1 cellular context compared by ENCODE assay signal in the genomic region with DNA sequence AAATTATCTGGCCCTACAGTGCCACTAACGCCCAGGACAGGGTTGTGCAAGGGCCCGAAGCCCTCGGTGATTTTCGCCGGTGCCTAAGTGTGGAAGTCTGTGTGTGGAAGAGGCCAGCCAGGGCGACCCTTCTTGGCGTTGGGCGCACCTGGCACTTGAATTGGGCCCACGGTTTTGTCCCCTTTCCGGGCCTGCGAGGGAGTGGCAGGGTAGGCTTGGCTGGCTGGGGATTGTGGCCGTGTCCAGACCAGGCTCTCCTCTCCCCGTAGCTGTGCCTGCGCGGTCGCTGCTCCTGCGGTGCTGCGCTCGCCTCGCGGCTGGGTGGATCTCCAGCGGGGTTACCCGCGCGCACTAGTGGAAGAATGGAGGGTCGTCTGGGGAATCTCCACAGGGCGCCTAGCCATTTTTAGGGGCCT.
TF ChIP-seq lines count a peak whose summit lies in the region.

No MANE protein-coding gene starts in this region.

TF ChIP-seq in liver, 16 proteins besides CTCF, POLR2A, EP300 and RAD21 (continued from another document):
- TF ChIP-seq, protein P1, sequence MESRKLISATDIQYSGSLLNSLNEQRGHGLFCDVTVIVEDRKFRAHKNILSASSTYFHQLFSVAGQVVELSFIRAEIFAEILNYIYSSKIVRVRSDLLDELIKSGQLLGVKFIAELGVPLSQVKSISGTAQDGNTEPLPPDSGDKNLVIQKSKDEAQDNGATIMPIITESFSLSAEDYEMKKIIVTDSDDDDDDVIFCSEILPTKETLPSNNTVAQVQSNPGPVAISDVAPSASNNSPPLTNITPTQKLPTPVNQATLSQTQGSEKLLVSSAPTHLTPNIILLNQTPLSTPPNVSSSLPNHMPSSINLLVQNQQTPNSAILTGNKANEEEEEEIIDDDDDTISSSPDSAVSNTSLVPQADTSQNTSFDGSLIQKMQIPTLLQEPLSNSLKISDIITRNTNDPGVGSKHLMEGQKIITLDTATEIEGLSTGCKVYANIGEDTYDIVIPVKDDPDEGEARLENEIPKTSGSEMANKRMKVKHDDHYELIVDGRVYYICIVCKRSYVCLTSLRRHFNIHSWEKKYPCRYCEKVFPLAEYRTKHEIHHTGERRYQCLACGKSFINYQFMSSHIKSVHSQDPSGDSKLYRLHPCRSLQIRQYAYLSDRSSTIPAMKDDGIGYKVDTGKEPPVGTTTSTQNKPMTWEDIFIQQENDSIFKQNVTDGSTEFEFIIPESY (IDR thresholded peaks at IDR 0.05), result no peak
- TF ChIP-seq GABPA (IDR thresholded peaks at IDR 0.05 in 1 of 2, conservative IDR thresholded peaks at IDR 0.05 in 1 of 2), result no peak
- TF ChIP-seq, protein P2, sequence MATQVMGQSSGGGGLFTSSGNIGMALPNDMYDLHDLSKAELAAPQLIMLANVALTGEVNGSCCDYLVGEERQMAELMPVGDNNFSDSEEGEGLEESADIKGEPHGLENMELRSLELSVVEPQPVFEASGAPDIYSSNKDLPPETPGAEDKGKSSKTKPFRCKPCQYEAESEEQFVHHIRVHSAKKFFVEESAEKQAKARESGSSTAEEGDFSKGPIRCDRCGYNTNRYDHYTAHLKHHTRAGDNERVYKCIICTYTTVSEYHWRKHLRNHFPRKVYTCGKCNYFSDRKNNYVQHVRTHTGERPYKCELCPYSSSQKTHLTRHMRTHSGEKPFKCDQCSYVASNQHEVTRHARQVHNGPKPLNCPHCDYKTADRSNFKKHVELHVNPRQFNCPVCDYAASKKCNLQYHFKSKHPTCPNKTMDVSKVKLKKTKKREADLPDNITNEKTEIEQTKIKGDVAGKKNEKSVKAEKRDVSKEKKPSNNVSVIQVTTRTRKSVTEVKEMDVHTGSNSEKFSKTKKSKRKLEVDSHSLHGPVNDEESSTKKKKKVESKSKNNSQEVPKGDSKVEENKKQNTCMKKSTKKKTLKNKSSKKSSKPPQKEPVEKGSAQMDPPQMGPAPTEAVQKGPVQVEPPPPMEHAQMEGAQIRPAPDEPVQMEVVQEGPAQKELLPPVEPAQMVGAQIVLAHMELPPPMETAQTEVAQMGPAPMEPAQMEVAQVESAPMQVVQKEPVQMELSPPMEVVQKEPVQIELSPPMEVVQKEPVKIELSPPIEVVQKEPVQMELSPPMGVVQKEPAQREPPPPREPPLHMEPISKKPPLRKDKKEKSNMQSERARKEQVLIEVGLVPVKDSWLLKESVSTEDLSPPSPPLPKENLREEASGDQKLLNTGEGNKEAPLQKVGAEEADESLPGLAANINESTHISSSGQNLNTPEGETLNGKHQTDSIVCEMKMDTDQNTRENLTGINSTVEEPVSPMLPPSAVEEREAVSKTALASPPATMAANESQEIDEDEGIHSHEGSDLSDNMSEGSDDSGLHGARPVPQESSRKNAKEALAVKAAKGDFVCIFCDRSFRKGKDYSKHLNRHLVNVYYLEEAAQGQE (IDR thresholded peaks at IDR 0.05), result no peak
- TF ChIP-seq TAF1 (conservative IDR thresholded peaks at IDR 0.05), result no peak
- TF ChIP-seq, protein P3, sequence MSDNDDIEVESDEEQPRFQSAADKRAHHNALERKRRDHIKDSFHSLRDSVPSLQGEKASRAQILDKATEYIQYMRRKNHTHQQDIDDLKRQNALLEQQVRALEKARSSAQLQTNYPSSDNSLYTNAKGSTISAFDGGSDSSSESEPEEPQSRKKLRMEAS (IDR thresholded peaks at IDR 0.05), result no peak
- TF ChIP-seq NR2F2 (IDR thresholded peaks at IDR 0.05), result no peak
- TF ChIP-seq HNF4G (IDR thresholded peaks at IDR 0.05), result no peak
